17 cellular contexts compared by ENCODE assay signal in the genomic region with DNA sequence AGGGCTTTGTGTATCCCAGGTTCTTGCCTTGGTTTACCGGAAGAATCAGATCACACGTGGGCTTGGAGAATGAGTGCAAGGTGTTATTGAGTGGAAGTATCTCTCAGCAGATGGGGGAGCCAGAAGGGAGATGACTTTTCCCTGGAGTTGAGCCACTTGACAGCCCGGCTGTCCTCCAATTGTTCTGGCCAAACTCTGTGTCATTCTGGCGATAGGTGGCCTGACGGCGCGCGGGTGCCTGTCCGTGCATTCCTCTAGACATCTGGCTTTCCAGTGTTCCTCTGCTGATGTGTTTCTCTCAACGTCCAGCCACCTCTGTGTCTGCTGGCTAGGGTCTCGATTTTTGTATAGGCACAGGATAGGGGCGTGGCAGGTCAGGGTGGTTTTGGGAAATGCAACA.
DNase-seq lines count a peak whose midpoint lies in the region; ATAC-seq and TF ChIP-seq lines count a peak whose summit lies in the region.
"Had no signal": no experiment of that assay in that cellular context is flagged by ENCODE, and none has a peak within 500 bp of the region (broad histone marks: within the 10 kb centered on the region; RNA-seq: fewer than 3 reads in every experiment).

No MANE protein-coding gene starts in this region.

- no peaks in the 10 kb centered on the region for H3K9me3 ChIP-seq in DND-41 (ENCODE audit: insufficient read depth, low read length, severe bottlenecking)
- H3K9me3 ChIP-seq in KOPT-K1 (ENCODE audit: insufficient read depth, low read length, poor library complexity, severe bottlenecking) = no peaks in the 10 kb centered on the region
- H3K9me3 ChIP-seq in psoas muscle = no peaks in the 10 kb centered on the region

- H3K27ac ChIP-seq in DND-41 (ENCODE audit: low read length) = peak overlapping the region; percentile 65; the same call in 1 of the 2 replicates
- peak overlapping the region; percentile 99 for H3K27ac ChIP-seq in KOPT-K1 (ENCODE audit: low read depth, low read length, poor library complexity, severe bottlenecking)
- no peak overlapping the region for H3K27ac ChIP-seq in psoas muscle
- H3K27ac ChIP-seq: BLaER1 treated with 17β-estradiol and CSF1 and Interleukin-3, amounts not matched to agents 10 nM and 100 nM had no signal

- WGBS in psoas muscle, 3 donors = 18 to 42% (median 21%) methylated on average over 12 of the region's 12 CpGs

- no peaks in the 10 kb centered on the region for H4K20me1 ChIP-seq in DND-41 (ENCODE audit: insufficient read depth, low read length)
- H4K20me1 ChIP-seq: BLaER1 treated with 17β-estradiol and CSF1 and Interleukin-3, amounts not matched to agents 10 nM and 100 nM had no signal

- H3K9ac ChIP-seq in DND-41 (ENCODE audit: low read depth, low read length) = no peak overlapping the region
- H3K9ac ChIP-seq: BLaER1 treated with 17β-estradiol and CSF1 and Interleukin-3, amounts not matched to agents 10 nM and 100 nM had no signal

- TF ChIP-seq CTCF in DND-41 (IDR thresholded peaks at IDR 0.05; ENCODE audit: borderline replicate concordance, extremely low read depth, low read length, poor library complexity, severe bottlenecking) (no peak), psoas muscle (IDR thresholded peaks at IDR 0.05) (no peak)

- H3K36me3 ChIP-seq in DND-41 (ENCODE audit: insufficient read depth, low read length) (no peaks in the 10 kb centered on the region), KOPT-K1 (ENCODE audit: insufficient read depth, low read length) (no peaks in the 10 kb centered on the region), psoas muscle (ENCODE audit: insufficient read depth in 1 of 2, low read depth in 1 of 2) (no peaks in the 10 kb centered on the region)
- H3K36me3 ChIP-seq: BLaER1 treated with 17β-estradiol and CSF1 and Interleukin-3, amounts not matched to agents 10 nM and 100 nM had no signal

- no peak overlapping the region for H3K4me2 ChIP-seq in DND-41 (ENCODE audit: insufficient read depth, low read length)

- no peaks in the 10 kb centered on the region for H3K79me2 ChIP-seq in DND-41 (ENCODE audit: insufficient read depth, low read length)

- no peak overlapping the region for H3K4me3 ChIP-seq in DND-41 (ENCODE audit: low read depth in 1 of 2, low read length in 2 of 2)
- no peak overlapping the region for H3K4me3 ChIP-seq in psoas muscle
- H3K4me3 ChIP-seq: BLaER1 treated with 17β-estradiol and CSF1 and Interleukin-3, amounts not matched to agents 10 nM and 100 nM; GM23338 had no signal

- intact Hi-C loops in psoas muscle (cut with DNase I) = loop anchor here in 1 of 2 donors (10.0 kb wide), 1 partner anchor 295 kb away; no protein-coding TSS in a partner anchor

- DNase-seq in DND-41 (no peak), cerebellum (ENCODE audit: low spot score) (peak; percentile 76), psoas muscle (peak; percentile 22 to 58), NOMO-1 treated with DMSO at 0.1 percent for 48 hours (lab: John Stamatoyannopoulos, UW; ENCODE audit: unreplicated experiment) (no peak), NCI-H187 (lab: John Stamatoyannopoulos, UW) (no peak)
- DNase-seq: Calu3; CD8-positive, alpha-beta T cell; DMS79 treated with DMSO at 0.1 percent for 48 hours; GDM1; H7; HFFc6 had no signal

- H3K27me3 ChIP-seq in DND-41 (ENCODE audit: insufficient read depth, low read length, poor library complexity) (no peaks in the 10 kb centered on the region), psoas muscle (ENCODE audit: insufficient read depth in 3 of 3, low read length in 2 of 3) (no peaks in the 10 kb centered on the region)
- H3K27me3 ChIP-seq: BLaER1 treated with 17β-estradiol and CSF1 and Interleukin-3, amounts not matched to agents 10 nM and 100 nM had no signal

- no peak overlapping the region for H2AFZ ChIP-seq in DND-41 (ENCODE audit: low read depth, low read length)
- H2AFZ ChIP-seq: GM23338 had no signal

- no peak for ATAC-seq in DND-41 (ENCODE audit: insufficient read depth, low read depth)
- ATAC-seq in psoas muscle = peak; percentile 63 to 75 (median 67)
- no peak for ATAC-seq in GM19463 (IDR thresholded peaks at IDR 0.05; ENCODE audit: unreplicated experiment)
- ATAC-seq: CD8-positive, alpha-beta T cell; GM23338; HCT116; HepG2 had no signal

- H3K4me1 ChIP-seq in DND-41 (ENCODE audit: insufficient read depth, low read length) = peaks cover 68% of the 10 kb centered on the region
- peaks cover 7% of the 10 kb centered on the region for H3K4me1 ChIP-seq in psoas muscle

Comparison
In these comparisons a context has a peak if more than half of its experiments do, and no peak if none do; other contexts are left out.
1. ATAC-seq: peak in psoas muscle (4 of 4); none in DND-41 (single experiment) and GM19463 (single experiment).
2. DNase-seq: peak in cerebellum (single experiment) and psoas muscle (2 of 2); none in DND-41 (single experiment), NOMO-1 treated with DMSO at 0.1 percent for 48 hours (single experiment) and NCI-H187 (0 of 2).